In the genomic region with DNA sequence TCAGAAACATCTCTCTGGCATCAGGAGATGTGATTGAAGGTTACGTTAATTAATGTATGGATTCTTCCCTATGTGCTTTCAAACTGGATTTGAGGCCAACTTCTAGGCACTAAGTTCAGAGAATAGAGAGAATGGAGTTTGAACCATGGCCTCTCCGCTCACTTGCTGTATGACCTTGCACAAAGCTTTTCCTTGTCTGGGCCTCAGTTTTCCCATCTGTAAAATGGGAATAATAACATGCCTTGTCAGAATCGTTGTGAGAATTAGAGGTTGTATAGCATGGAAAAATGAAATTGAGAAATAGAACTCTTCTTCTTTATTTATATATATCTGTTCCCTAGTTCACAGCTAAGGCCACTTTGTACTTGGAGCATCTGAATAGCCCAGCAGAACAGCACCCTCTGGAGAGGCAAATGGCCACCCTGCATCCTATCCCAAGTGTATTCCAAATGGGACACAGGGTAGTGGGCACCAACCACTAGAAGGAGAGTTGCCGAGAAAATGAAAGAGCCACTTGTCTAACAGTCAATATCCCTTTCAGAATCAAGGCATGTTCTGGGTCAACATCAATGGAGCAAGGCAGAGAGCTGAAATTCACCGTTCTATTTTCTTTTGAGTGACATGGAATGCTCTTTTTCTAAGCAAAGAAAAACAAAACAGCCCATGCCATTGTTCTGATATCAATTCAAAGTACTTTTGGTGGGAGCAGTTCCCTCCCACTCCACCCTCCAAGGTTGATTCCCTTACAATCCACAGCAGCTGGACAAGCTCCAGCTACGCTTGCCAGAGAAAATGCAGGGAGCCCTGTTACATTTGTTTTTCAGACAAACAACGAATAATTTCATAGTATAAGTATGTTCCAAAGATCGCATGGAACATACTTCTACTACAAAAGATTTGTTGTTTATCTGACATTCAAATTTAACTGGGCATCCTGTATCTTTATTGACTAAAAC, we compare ENCODE assay signal across 27 cellular contexts. TPM values are rescaled to one million over a fixed set of nuclear protein-coding genes. Genes with fewer than 3 reads are reported as not detected.
A peak's percentile ranks its signal among the peaks of the same experiment; 100 is the strongest.
DNase-seq lines count a peak whose midpoint lies in the region; ATAC-seq, FAIRE-seq and TF ChIP-seq lines count a peak whose summit lies in the region.
"Had no signal": no experiment of that assay in that cellular context is flagged by ENCODE, and none has a peak within 500 bp of the region (broad histone marks: within the 10 kb centered on the region; RNA-seq: fewer than 3 reads in every experiment).

No MANE protein-coding gene starts in this region.

- no peaks in the 10 kb centered on the region for H3K4me1 Mint-ChIP-seq in astrocyte (ENCODE audit: low read depth, unreplicated experiment)

- no peak overlapping the region for H3K4me3 Mint-ChIP-seq in astrocyte (ENCODE audit: unreplicated experiment)
- H3K4me3 Mint-ChIP-seq: brain; CD8-positive, alpha-beta T cell had no signal

- peaks cover 3% of the 10 kb centered on the region for H3K27me3 Mint-ChIP-seq in astrocyte (ENCODE audit: low read depth, unreplicated experiment)
- H3K27me3 Mint-ChIP-seq: activated CD4-positive, alpha-beta T cell treated with anti-CD3 and anti-CD28 coated beads, Interleukin-2, amount 10 ng/mL, durations not matched to agents 7 days and 5 days had no signal

- H3K9ac ChIP-seq in astrocyte (ENCODE audit: low read length) = no peak overlapping the region

- no peaks in the 10 kb centered on the region for H3K9me3 Mint-ChIP-seq in astrocyte (ENCODE audit: unreplicated experiment)
- H3K9me3 Mint-ChIP-seq: activated CD4-positive, alpha-beta T cell treated with anti-CD3 and anti-CD28 coated beads, Interleukin-2, amount 10 ng/mL, durations not matched to agents 7 days and 5 days; CD8-positive, alpha-beta T cell had no signal

- 53 to 59% methylated on average over 8 of the region's 8 CpGs for WGBS in testis, 2 donors

- H3K9me3 ChIP-seq in astrocyte (ENCODE audit: insufficient read depth, low read depth, low read length) (no peaks in the 10 kb centered on the region), testis (no peaks in the 10 kb centered on the region)
- H3K9me3 ChIP-seq: SJCRH30 had no signal

- no peak for ATAC-seq in GM18909 (IDR thresholded peaks at IDR 0.05; ENCODE audit: poor library complexity, unreplicated experiment)
- ATAC-seq: CD8-positive, alpha-beta T cell had no signal

- no peak for TF ChIP-seq CTCF in astrocyte (IDR thresholded peaks at IDR 0.05; ENCODE audit: insufficient read depth, low read depth, low read length)
- no peak for TF ChIP-seq CTCF in testis (IDR thresholded peaks at IDR 0.05)

- peak; percentile 6 for DNase-seq in NCI-H2227 (lab: John Stamatoyannopoulos, UW; ENCODE audit: unreplicated experiment)
- no peak for DNase-seq in NCI-H2227 treated with DMSO at 0.1 percent for 48 hours (lab: John Stamatoyannopoulos, UW)
- no peak for DNase-seq in astrocyte (ENCODE audit: low read depth)
- DNase-seq in medulla oblongata (ENCODE audit: extremely low spot score) = peak; percentile 52
- peak; percentile 71 for DNase-seq in testis
- DNase-seq in NCI-H1417 (lab: John Stamatoyannopoulos, UW) = no peak
- no peak for DNase-seq in stimulated activated CD8-positive, alpha-beta memory T cell treated with anti-CD3 and anti-CD28 coated beads, Interleukin-4, amount 100 ng/mL, for 48 hours
- DNase-seq: activated naive CD4-positive, alpha-beta T cell; activated T-cell treated with anti-CD3 and anti-CD28 coated beads, Interleukin-2, amount 50 U/mL, for 48 hours; CD8-positive, alpha-beta T cell; DMS 273 treated with DMSO at 0.1 percent for 48 hours; effector CD4-positive, alpha-beta T cell; foreskin fibroblast; kidney glomerular epithelial cell; mesenchymal stem cell; NCI-H1048; NCI-H1694 treated with DMSO at 0.1 percent for 48 hours; NCI-H2171 treated with DMSO at 0.1 percent for 48 hours; NCI-H526 treated with DMSO at 0.1 percent for 48 hours had no signal

- H3K36me3 Mint-ChIP-seq in astrocyte (ENCODE audit: low read depth, unreplicated experiment) = peaks cover 2% of the 10 kb centered on the region
- H3K36me3 Mint-ChIP-seq: brain; CD8-positive, alpha-beta T cell had no signal

- H4K20me1 ChIP-seq in astrocyte (ENCODE audit: insufficient read depth, low read length) = no peaks in the 10 kb centered on the region

- intact Hi-C loops in testis (cut with DNase I; ENCODE audit: low total_unique reads) = no loop called here

- no peak overlapping the region for H3K27ac Mint-ChIP-seq in astrocyte (ENCODE audit: unreplicated experiment)
- H3K27ac Mint-ChIP-seq: CD8-positive, alpha-beta T cell had no signal

- H3K4me1 ChIP-seq in astrocyte (ENCODE audit: insufficient read depth, low read length) (peaks cover 18% of the 10 kb centered on the region), testis (peaks cover 13% of the 10 kb centered on the region)
- H3K4me1 ChIP-seq: SJCRH30 had no signal

- peak; percentile 43 for FAIRE-seq in astrocyte (lab: Jason Lieb, UNC)
- FAIRE-seq: GM19239, RCC 7860 had no signal

- H3K36me3 ChIP-seq in astrocyte (ENCODE audit: insufficient read depth, low read length) (no peaks in the 10 kb centered on the region), testis (ENCODE audit: low read depth, missing control alignments) (no peaks in the 10 kb centered on the region)
- H3K36me3 ChIP-seq: heart left ventricle, SJCRH30 had no signal

- no peak overlapping the region for H3K4me3 ChIP-seq in astrocyte (ENCODE audit: insufficient read depth, low read depth, low read length)
- no peak overlapping the region for H3K4me3 ChIP-seq in testis
- H3K4me3 ChIP-seq: heart left ventricle, SJCRH30, skin epidermis had no signal

- no peak overlapping the region for H3K27ac ChIP-seq in astrocyte (ENCODE audit: low read depth, low read length)
- no peak overlapping the region for H3K27ac ChIP-seq in testis
- H3K27ac ChIP-seq: SJCRH30 had no signal

- no peaks in the 10 kb centered on the region for H3K79me2 ChIP-seq in astrocyte (ENCODE audit: insufficient read depth, low read length)

- TF ChIP-seq POLR2A in testis (IDR thresholded peaks at IDR 0.05) = no peak

- H2AFZ ChIP-seq in astrocyte (ENCODE audit: low read depth, low read length) = no peak overlapping the region

- H3K4me2 ChIP-seq in astrocyte (ENCODE audit: low read length) = no peak overlapping the region

- no peaks in the 10 kb centered on the region for H3K27me3 ChIP-seq in astrocyte (ENCODE audit: insufficient read depth, low read length)
- no peaks in the 10 kb centered on the region for H3K27me3 ChIP-seq in testis
- H3K27me3 ChIP-seq: heart left ventricle, SJCRH30 had no signal

RNA-seq across cellular contexts. Expression of gene MTM1, which starts 23.3 kb away (rescaled TPM):
- total RNA-seq in astrocyte (10.7 and 11.0 TPM in 2 replicates), testis (10 to 100 TPM; 33.8 to 38.5 TPM)
- polyA plus RNA-seq in testis (ENCODE audit: insufficient read depth, low read depth, low replicate concordance) = 20.0 TPM

Comparison
In these comparisons a context has a peak if more than half of its experiments do, and no peak if none do; other contexts are left out.
1. DNase-seq: peak in NCI-H2227 (single experiment), medulla oblongata (single experiment) and testis (single experiment); none in NCI-H2227 treated with DMSO at 0.1 percent for 48 hours (single experiment), astrocyte (single experiment), NCI-H1417 (0 of 3) and stimulated activated CD8-positive, alpha-beta memory T cell treated with anti-CD3 and anti-CD28 coated beads, Interleukin-4, amount 100 ng/mL, for 48 hours (single experiment).